Comparison of ENCODE assay signal across 1 cellular context in the genomic region with DNA sequence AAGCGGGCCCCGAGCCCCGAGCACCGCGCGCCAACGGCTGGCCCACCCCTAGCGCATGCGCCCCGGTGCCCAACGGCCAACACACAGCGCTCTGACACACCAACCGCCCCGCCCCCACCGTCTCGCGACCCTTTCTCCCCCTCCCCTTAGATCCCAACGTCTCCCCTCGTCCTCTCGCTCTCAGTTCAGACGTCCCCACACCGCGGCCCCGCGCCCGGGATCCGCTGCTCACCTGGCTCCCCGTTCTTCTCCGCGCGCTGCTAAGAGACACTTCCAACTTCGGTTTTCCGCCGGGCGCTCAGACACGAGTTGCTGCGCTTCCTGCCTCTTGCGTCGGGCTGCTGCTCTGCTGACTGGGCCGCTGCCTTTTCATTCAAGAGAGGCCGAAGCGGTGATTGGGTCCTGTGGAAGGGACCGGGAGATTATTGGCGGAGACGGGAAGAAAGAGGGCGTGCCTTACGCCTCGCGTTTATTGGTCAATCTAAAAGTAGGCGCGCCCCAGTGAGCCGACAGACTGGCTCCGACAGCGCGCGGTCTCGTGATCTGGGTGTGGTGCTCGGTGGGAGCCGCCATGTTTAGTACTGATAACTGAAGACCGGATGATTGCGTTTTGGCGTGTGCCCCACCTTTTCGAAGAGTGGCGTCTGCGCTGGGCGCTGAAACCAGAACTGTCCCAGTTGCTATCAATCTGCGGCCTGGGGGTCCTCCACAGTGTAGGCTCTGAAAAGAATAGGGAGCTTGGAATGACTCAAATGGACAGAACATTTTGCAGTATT.
A peak's percentile ranks its signal among the peaks of the same experiment; 100 is the strongest.
TF ChIP-seq lines count a peak whose summit lies in the region.

DDX39A (minus strand) TSS at position 304 of the 776 bp plus-strand sequence. CDS start 6,121 bp downstream, outside the sequence.

TF ChIP-seq in HepG2, 621 proteins besides CTCF, POLR2A, EP300 and RAD21 (continued from another document and continues in another):
- TF ChIP-seq, protein P1, sequence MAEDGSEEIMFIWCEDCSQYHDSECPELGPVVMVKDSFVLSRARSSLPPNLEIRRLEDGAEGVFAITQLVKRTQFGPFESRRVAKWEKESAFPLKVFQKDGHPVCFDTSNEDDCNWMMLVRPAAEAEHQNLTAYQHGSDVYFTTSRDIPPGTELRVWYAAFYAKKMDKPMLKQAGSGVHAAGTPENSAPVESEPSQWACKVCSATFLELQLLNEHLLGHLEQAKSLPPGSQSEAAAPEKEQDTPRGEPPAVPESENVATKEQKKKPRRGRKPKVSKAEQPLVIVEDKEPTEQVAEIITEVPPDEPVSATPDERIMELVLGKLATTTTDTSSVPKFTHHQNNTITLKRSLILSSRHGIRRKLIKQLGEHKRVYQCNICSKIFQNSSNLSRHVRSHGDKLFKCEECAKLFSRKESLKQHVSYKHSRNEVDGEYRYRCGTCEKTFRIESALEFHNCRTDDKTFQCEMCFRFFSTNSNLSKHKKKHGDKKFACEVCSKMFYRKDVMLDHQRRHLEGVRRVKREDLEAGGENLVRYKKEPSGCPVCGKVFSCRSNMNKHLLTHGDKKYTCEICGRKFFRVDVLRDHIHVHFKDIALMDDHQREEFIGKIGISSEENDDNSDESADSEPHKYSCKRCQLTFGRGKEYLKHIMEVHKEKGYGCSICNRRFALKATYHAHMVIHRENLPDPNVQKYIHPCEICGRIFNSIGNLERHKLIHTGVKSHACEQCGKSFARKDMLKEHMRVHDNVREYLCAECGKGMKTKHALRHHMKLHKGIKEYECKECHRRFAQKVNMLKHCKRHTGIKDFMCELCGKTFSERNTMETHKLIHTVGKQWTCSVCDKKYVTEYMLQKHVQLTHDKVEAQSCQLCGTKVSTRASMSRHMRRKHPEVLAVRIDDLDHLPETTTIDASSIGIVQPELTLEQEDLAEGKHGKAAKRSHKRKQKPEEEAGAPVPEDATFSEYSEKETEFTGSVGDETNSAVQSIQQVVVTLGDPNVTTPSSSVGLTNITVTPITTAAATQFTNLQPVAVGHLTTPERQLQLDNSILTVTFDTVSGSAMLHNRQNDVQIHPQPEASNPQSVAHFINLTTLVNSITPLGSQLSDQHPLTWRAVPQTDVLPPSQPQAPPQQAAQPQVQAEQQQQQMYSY (CRISPR knock-in tag; IDR thresholded peaks at IDR 0.05) = no peak
- TF ChIP-seq CREB3 (CRISPR knock-in tag; IDR thresholded peaks at IDR 0.05) = no peak
- TF ChIP-seq, protein P2, sequence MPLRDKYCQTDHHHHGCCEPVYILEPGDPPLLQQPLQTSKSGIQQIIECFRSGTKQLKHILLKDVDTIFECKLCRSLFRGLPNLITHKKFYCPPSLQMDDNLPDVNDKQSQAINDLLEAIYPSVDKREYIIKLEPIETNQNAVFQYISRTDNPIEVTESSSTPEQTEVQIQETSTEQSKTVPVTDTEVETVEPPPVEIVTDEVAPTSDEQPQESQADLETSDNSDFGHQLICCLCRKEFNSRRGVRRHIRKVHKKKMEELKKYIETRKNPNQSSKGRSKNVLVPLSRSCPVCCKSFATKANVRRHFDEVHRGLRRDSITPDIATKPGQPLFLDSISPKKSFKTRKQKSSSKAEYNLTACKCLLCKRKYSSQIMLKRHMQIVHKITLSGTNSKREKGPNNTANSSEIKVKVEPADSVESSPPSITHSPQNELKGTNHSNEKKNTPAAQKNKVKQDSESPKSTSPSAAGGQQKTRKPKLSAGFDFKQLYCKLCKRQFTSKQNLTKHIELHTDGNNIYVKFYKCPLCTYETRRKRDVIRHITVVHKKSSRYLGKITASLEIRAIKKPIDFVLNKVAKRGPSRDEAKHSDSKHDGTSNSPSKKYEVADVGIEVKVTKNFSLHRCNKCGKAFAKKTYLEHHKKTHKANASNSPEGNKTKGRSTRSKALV (CRISPR knock-in tag; IDR thresholded peaks at IDR 0.05) = peak; percentile 4; the same call in 1 of the 2 replicates
- peak; percentile 95 for TF ChIP-seq HDAC1 (CRISPR knock-in tag; IDR thresholded peaks at IDR 0.05)
- peak; percentile 58; the same call in 1 of the 2 replicates for TF ChIP-seq KAT8 (CRISPR knock-in tag; IDR thresholded peaks at IDR 0.05)
- TF ChIP-seq ZNF781 (CRISPR knock-in tag; IDR thresholded peaks at IDR 0.05; ENCODE audit: borderline replicate concordance, not compliant biosample characterization) = peak; percentile 48
- peak; percentile 89 for TF ChIP-seq ELF4 (CRISPR knock-in tag; IDR thresholded peaks at IDR 0.05; ENCODE audit: borderline replicate concordance)
- TF ChIP-seq NONO (IDR thresholded peaks at IDR 0.05) = no peak
- TF ChIP-seq NONO (CRISPR knock-in tag; conservative IDR thresholded peaks at IDR 0.05) = 0 out of 2 replicates have a peak, but pooled peaks have one; percentile 63
- no peak for TF ChIP-seq GTF2F1 (IDR thresholded peaks at IDR 0.05; ENCODE audit: low read length)
- TF ChIP-seq CBX1 (IDR thresholded peaks at IDR 0.05; ENCODE audit: low read depth) = peak; percentile 79
- peak; percentile 80 for TF ChIP-seq CREM (IDR thresholded peaks at IDR 0.05)
- TF ChIP-seq CREM (CRISPR knock-in tag; IDR thresholded peaks at IDR 0.05) = no peak
- TF ChIP-seq NR0B2 (CRISPR knock-in tag; IDR thresholded peaks at IDR 0.05) = peak; percentile 50; the same call in 1 of the 2 replicates
- TF ChIP-seq ELF1 (CRISPR knock-in tag; IDR thresholded peaks at IDR 0.05) = peak; percentile 85
- peak; percentile 74; the same call in 1 of the 2 replicates for TF ChIP-seq ZNF619 (CRISPR knock-in tag; IDR thresholded peaks at IDR 0.05)
- TF ChIP-seq KLF6 (CRISPR knock-in tag; IDR thresholded peaks at IDR 0.05) = peak; percentile 38; the same call in 1 of the 2 replicates
- TF ChIP-seq ZNF878 (CRISPR knock-in tag; IDR thresholded peaks at IDR 0.05) = peak; percentile 61; the same call in 1 of the 2 replicates
- TF ChIP-seq AHR (CRISPR knock-in tag; IDR thresholded peaks at IDR 0.05) = 0 out of 2 replicates have a peak, but pooled peaks have one; percentile 2
- TF ChIP-seq, protein P3, sequence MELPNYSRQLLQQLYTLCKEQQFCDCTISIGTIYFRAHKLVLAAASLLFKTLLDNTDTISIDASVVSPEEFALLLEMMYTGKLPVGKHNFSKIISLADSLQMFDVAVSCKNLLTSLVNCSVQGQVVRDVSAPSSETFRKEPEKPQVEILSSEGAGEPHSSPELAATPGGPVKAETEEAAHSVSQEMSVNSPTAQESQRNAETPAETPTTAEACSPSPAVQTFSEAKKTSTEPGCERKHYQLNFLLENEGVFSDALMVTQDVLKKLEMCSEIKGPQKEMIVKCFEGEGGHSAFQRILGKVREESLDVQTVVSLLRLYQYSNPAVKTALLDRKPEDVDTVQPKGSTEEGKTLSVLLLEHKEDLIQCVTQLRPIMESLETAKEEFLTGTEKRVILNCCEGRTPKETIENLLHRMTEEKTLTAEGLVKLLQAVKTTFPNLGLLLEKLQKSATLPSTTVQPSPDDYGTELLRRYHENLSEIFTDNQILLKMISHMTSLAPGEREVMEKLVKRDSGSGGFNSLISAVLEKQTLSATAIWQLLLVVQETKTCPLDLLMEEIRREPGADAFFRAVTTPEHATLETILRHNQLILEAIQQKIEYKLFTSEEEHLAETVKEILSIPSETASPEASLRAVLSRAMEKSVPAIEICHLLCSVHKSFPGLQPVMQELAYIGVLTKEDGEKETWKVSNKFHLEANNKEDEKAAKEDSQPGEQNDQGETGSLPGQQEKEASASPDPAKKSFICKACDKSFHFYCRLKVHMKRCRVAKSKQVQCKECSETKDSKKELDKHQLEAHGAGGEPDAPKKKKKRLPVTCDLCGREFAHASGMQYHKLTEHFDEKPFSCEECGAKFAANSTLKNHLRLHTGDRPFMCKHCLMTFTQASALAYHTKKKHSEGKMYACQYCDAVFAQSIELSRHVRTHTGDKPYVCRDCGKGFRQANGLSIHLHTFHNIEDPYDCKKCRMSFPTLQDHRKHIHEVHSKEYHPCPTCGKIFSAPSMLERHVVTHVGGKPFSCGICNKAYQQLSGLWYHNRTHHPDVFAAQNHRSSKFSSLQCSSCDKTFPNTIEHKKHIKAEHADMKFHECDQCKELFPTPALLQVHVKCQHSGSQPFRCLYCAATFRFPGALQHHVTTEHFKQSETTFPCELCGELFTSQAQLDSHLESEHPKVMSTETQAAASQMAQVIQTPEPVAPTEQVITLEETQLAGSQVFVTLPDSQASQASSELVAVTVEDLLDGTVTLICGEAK (IDR thresholded peaks at IDR 0.05) = no peak
- TF ChIP-seq, protein P3 (CRISPR knock-in tag; IDR thresholded peaks at IDR 0.05) = 0 out of 2 replicates have a peak, but pooled peaks have one; percentile 39
- TF ChIP-seq NCOR1 (IDR thresholded peaks at IDR 0.05; ENCODE audit: borderline replicate concordance, low read length) = peak; percentile 46; the same call in 1 of the 2 replicates
- TF ChIP-seq RFXAP (CRISPR knock-in tag; IDR thresholded peaks at IDR 0.05; ENCODE audit: borderline replicate concordance) = peak; percentile 43; the same call in 1 of the 2 replicates
- TF ChIP-seq TMF1 (CRISPR knock-in tag; IDR thresholded peaks at IDR 0.05; ENCODE audit: low read depth) = peak; percentile 60; the same call in 1 of the 2 replicates
- TF ChIP-seq ZNF678 (CRISPR knock-in tag; IDR thresholded peaks at IDR 0.05) = 0 out of 2 replicates have a peak, but pooled peaks have one; percentile 31
- 0 out of 2 replicates have a peak, but pooled peaks have one; percentile 19 for TF ChIP-seq THYN1 (CRISPR knock-in tag; IDR thresholded peaks at IDR 0.05; ENCODE audit: borderline replicate concordance, low read depth)
- peak; percentile 63; the same call in 1 of the 2 replicates for TF ChIP-seq TAF1 (CRISPR knock-in tag; IDR thresholded peaks at IDR 0.05)
- no peak for TF ChIP-seq RARG (CRISPR knock-in tag; IDR thresholded peaks at IDR 0.05; ENCODE audit: low read depth)
- TF ChIP-seq NFKB2 (CRISPR knock-in tag; IDR thresholded peaks at IDR 0.05; ENCODE audit: borderline replicate concordance) = no peak
- TF ChIP-seq SOX5 (CRISPR knock-in tag; IDR thresholded peaks at IDR 0.05; ENCODE audit: borderline replicate concordance) = peak; percentile 7; the same call in 1 of the 2 replicates
- TF ChIP-seq, protein P4, sequence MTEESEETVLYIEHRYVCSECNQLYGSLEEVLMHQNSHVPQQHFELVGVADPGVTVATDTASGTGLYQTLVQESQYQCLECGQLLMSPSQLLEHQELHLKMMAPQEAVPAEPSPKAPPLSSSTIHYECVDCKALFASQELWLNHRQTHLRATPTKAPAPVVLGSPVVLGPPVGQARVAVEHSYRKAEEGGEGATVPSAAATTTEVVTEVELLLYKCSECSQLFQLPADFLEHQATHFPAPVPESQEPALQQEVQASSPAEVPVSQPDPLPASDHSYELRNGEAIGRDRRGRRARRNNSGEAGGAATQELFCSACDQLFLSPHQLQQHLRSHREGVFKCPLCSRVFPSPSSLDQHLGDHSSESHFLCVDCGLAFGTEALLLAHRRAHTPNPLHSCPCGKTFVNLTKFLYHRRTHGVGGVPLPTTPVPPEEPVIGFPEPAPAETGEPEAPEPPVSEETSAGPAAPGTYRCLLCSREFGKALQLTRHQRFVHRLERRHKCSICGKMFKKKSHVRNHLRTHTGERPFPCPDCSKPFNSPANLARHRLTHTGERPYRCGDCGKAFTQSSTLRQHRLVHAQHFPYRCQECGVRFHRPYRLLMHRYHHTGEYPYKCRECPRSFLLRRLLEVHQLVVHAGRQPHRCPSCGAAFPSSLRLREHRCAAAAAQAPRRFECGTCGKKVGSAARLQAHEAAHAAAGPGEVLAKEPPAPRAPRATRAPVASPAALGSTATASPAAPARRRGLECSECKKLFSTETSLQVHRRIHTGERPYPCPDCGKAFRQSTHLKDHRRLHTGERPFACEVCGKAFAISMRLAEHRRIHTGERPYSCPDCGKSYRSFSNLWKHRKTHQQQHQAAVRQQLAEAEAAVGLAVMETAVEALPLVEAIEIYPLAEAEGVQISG (CRISPR knock-in tag; IDR thresholded peaks at IDR 0.05) = peak; percentile 41
- TF ChIP-seq, protein P5, sequence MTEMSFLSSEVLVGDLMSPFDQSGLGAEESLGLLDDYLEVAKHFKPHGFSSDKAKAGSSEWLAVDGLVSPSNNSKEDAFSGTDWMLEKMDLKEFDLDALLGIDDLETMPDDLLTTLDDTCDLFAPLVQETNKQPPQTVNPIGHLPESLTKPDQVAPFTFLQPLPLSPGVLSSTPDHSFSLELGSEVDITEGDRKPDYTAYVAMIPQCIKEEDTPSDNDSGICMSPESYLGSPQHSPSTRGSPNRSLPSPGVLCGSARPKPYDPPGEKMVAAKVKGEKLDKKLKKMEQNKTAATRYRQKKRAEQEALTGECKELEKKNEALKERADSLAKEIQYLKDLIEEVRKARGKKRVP (CRISPR knock-in tag; IDR thresholded peaks at IDR 0.05) = no peak; a peak in 1 of 4 replicates
- peak; percentile 84; the same call in 1 of the 2 replicates for TF ChIP-seq ZNF225 (CRISPR knock-in tag; IDR thresholded peaks at IDR 0.05)
- 0 out of 2 replicates have a peak, but pooled peaks have one; percentile 31 for TF ChIP-seq NFATC3 (CRISPR knock-in tag; IDR thresholded peaks at IDR 0.05)
